ENCODE assay signal across 8 cellular contexts in the genomic region with DNA sequence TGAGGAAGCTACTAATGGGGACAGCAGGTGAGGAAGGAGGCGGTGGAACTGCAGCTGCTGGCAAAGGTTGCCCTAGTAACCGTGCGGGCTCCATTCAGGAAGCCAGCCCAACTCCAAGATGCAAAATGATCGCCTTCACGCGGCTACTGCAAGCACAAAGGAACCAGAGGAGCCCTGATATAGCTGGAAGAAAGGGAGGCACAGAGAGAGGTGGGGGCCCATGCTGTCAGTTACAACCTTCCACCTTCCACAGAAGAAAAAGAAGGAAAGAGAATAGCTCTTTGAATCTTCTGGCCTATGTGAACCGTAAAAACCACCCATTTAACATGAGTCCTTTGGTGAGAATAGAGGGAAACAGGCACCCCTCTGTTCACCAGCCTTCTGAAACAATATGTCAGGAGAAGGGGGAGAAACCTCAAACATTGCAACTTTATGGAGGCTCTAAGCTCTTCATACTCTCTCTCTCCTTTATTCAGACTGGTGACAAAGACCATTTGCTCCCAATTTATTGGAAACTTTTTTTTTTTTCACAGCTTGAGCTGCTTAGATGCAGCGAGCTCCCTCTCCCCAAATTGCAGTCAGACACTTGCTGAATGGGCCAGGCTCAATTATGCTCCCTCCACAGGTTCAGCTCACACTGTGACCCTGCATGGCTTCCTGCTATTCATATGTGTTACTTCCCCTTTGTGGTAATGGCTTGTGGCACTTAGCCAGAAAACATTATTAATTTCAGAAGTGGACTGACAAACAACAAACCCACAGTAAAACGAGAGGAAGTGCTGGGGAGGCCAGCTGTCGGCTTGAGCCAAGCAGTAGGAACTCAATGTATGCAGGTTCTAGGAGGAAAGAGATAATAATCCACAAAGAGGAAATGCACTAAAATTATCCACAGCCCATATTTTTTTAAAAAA. TPM values are rescaled to one million over a fixed set of nuclear protein-coding genes. Genes with fewer than 3 reads are reported as not detected.
DNase-seq lines count a peak whose midpoint lies in the region; ATAC-seq lines count a peak whose summit lies in the region.

No MANE protein-coding gene starts in this region.

- DNase-seq in DMS53 (lab: John Stamatoyannopoulos, UW), result peak; percentile 96
- peak; percentile 76 for DNase-seq in NCI-H510A (lab: John Stamatoyannopoulos, UW)
- DNase-seq in Right ventricle myocardium superior, result peak; percentile 81
- DNase-seq in putamen (ENCODE audit: low spot score), result peak; percentile 61
- no peak for DNase-seq in 8988T

- H3K4me1 Mint-ChIP-seq in activated T-helper 17 cell treated with anti-CD3 and anti-CD28 coated beads, Interleukin-2, amount 50 U/mL, for 72 hours, result peaks cover 17% of the 10 kb centered on the region

- peak overlapping the region; percentile 88 for H3K27ac Mint-ChIP-seq in activated T-helper 17 cell treated with anti-CD3 and anti-CD28 coated beads, Interleukin-2, amount 50 U/mL, for 72 hours

- peaks cover 50% of the 10 kb centered on the region for H3K36me3 Mint-ChIP-seq in activated T-helper 17 cell treated with anti-CD3 and anti-CD28 coated beads, Interleukin-2, amount 50 U/mL, for 72 hours (ENCODE audit: low read depth)

- no peaks in the 10 kb centered on the region for H3K9me3 Mint-ChIP-seq in activated T-helper 17 cell treated with anti-CD3 and anti-CD28 coated beads, Interleukin-2, amount 50 U/mL, for 72 hours

- no peaks in the 10 kb centered on the region for H3K27me3 Mint-ChIP-seq in activated T-helper 17 cell treated with anti-CD3 and anti-CD28 coated beads, Interleukin-2, amount 50 U/mL, for 72 hours

- intact Hi-C loops in Right ventricle myocardium superior (cut with DNase I), result no loop called here

- H3K4me3 Mint-ChIP-seq in activated T-helper 17 cell treated with anti-CD3 and anti-CD28 coated beads, Interleukin-2, amount 50 U/mL, for 72 hours, result peak overlapping the region; percentile 91

- peak; percentile 98 for ATAC-seq in GM19452 (IDR thresholded peaks at IDR 0.05; ENCODE audit: unreplicated experiment)
- peak; percentile 97 for ATAC-seq in HG03432 (IDR thresholded peaks at IDR 0.05; ENCODE audit: unreplicated experiment)
- ATAC-seq in activated T-helper 17 cell treated with anti-CD3 and anti-CD28 coated beads, Interleukin-2, amount 50 U/mL, for 72 hours (replicated peaks), result peak; percentile 82
- peak; percentile 68 for ATAC-seq in Right ventricle myocardium superior (ENCODE audit: poor library complexity)

RNA-seq across cellular contexts. Expression of a gene that starts 6.2 kb away (rescaled TPM):
- total RNA-seq in activated T-helper 17 cell treated with anti-CD3 and anti-CD28 coated beads, Interleukin-2, amount 50 U/mL, for 72 hours, result 10 to 100 TPM; 68.4 to 94.1 TPM
- 26.7 TPM for total RNA-seq in Right ventricle myocardium superior
